16 cellular contexts compared by ENCODE assay signal in genomic region chr3:188818282-188818681, GRCh38.
DNase-seq lines count a peak whose midpoint lies in the region; ATAC-seq and TF ChIP-seq lines count a peak whose summit lies in the region.
"Had no signal": no experiment of that assay in that cellular context is flagged by ENCODE, and none has a peak within 500 bp of the region (broad histone marks: within the 10 kb centered on the region; RNA-seq: fewer than 3 reads in every experiment).

No MANE protein-coding gene starts in this region.

- H3K9me3 ChIP-seq in mammary epithelial cell (replicated peaks; ENCODE audit: insufficient read depth, low read length), result no peaks in the 10 kb centered on the region
- H3K9me3 ChIP-seq in hepatocyte (ENCODE audit: low read depth), result no peaks in the 10 kb centered on the region
- no peaks in the 10 kb centered on the region for H3K9me3 ChIP-seq in lower lobe of right lung
- no peaks in the 10 kb centered on the region for H3K9me3 ChIP-seq in WERI-Rb-1 (ENCODE audit: severe bottlenecking)
- H3K9me3 ChIP-seq: BLaER1 treated with 17β-estradiol and CSF1 and Interleukin-3, amounts not matched to agents 10 nM and 100 nM had no signal

- intact Hi-C loops in MCF 10A (cut with micrococcal nuclease) (no loop called here), mammary epithelial cell (cut with micrococcal nuclease) (no loop called here), lower lobe of right lung (cut with DNase I) (no loop called here)

- CTCF ChIA-PET in MCF 10A (lab: Yijun Ruan, JAX) (interaction anchor here (0.6 to 1.4 kb wide), 9 partner anchors 9 to 1071 kb away, joined by 3 to 7 read pairs (median 3); no protein-coding TSS in a partner anchor), mammary epithelial cell (lab: Charles Lee; ENCODE audit: low non-redundant PET) (no interaction called here)

- POLR2A ChIA-PET in MCF 10A (lab: Yijun Ruan, JAX), result interaction anchor here (0.5 to 4.1 kb wide), 21 partner anchors 10 to 1078 kb away, joined by 3 to 48 read pairs (median 3); no protein-coding TSS in a partner anchor

- ATAC-seq in lower lobe of right lung (no peak), GM19463 (IDR thresholded peaks at IDR 0.05; ENCODE audit: unreplicated experiment) (no peak)
- ATAC-seq: CD8-positive, alpha-beta T cell; GM12878; GM23338 had no signal

- no peaks in the 10 kb centered on the region for H3K9me2 ChIP-seq in hepatocyte (replicated peaks; ENCODE audit: insufficient read depth)

- TF ChIP-seq CTCF in MCF 10A (IDR thresholded peaks at IDR 0.05; ENCODE audit: unreplicated experiment) (no peak), mammary epithelial cell (conservative IDR thresholded peaks at IDR 0.05 in 1 of 2, IDR thresholded peaks at IDR 0.05 in 1 of 2; ENCODE audit: extremely low read depth in 1 of 2, insufficient read depth in 1 of 2, low read depth in 1 of 2, low read length in 2 of 2) (no peak), hepatocyte (IDR thresholded peaks at IDR 0.05; ENCODE audit: poor library complexity) (no peak), lower lobe of right lung (IDR thresholded peaks at IDR 0.05) (no peak), WERI-Rb-1 (IDR thresholded peaks at IDR 0.05; ENCODE audit: low read depth, low read length) (no peak)

- peaks cover 35% of the 10 kb centered on the region for H3K4me1 Mint-ChIP-seq in MCF 10A (ENCODE audit: insufficient read depth, unreplicated experiment)
- H3K4me1 Mint-ChIP-seq: GM23338 had no signal

- no peak overlapping the region for H3K4me2 ChIP-seq in mammary epithelial cell (ENCODE audit: insufficient read depth, low read depth, low read length)
- H3K4me2 ChIP-seq in hepatocyte, result no peak overlapping the region
- H3K4me2 ChIP-seq: GM23338 had no signal

- H3K9ac ChIP-seq in mammary epithelial cell (ENCODE audit: insufficient read depth, low read length), result no peak overlapping the region

- H3K27me3 Mint-ChIP-seq in MCF 10A (ENCODE audit: insufficient read depth, unreplicated experiment), result no peaks in the 10 kb centered on the region

- H3K79me2 ChIP-seq in mammary epithelial cell (ENCODE audit: insufficient read depth, low read length) (no peaks in the 10 kb centered on the region), hepatocyte (peaks cover 2% of the 10 kb centered on the region)

- no peaks in the 10 kb centered on the region for H3K36me3 Mint-ChIP-seq in MCF 10A (ENCODE audit: insufficient read depth, unreplicated experiment)
- H3K36me3 Mint-ChIP-seq: CD8-positive, alpha-beta T cell had no signal

- H3K9me3 Mint-ChIP-seq in MCF 10A (ENCODE audit: unreplicated experiment), result no peaks in the 10 kb centered on the region
- H3K9me3 Mint-ChIP-seq: CD8-positive, alpha-beta T cell; GM23338 had no signal

- WGBS in mammary epithelial cell (ENCODE audit: low coverage, missing lambda C conversion rate), result 96% methylated on average over 2 of the region's 2 CpGs
- 100% methylated on average over 2 of the region's 2 CpGs for WGBS in hepatocyte (ENCODE audit: low lambda C conversion rate, missing lambda C conversion rate)

- H3K4me3 Mint-ChIP-seq in MCF 10A (ENCODE audit: unreplicated experiment), result no peak overlapping the region
- H3K4me3 Mint-ChIP-seq: CD8-positive, alpha-beta T cell; GM23338 had no signal

- dilution Hi-C loops in mammary epithelial cell (cut with HindIII; ENCODE audit: low sequenced_read_pairs), result no loop called here

- DNase-seq in MCF 10A (ENCODE audit: unreplicated experiment) (no peak), mammary epithelial cell (no peak), hepatocyte (ENCODE audit: low spot score) (no peak), lower lobe of right lung (no peak), NCI-H1694 treated with DMSO at 0.1 percent for 48 hours (lab: John Stamatoyannopoulos, UW) (no peak), WERI-Rb-1 (no peak)
- DNase-seq: 8988T; CD8-positive, alpha-beta T cell; DMS 273 treated with DMSO at 0.1 percent for 48 hours; DMS79; H7; IMR-90 had no signal

- no peak overlapping the region for H2AFZ ChIP-seq in mammary epithelial cell (ENCODE audit: low read depth, low read length)
- H2AFZ ChIP-seq in hepatocyte, result no peak overlapping the region
- H2AFZ ChIP-seq: GM23338 had no signal

- no peak overlapping the region for H3K4me3 ChIP-seq in mammary epithelial cell (replicated peaks in 1 of 3; ENCODE audit: insufficient read depth in 1 of 3, low read depth in 2 of 3, low read length in 3 of 3)
- no peak overlapping the region for H3K4me3 ChIP-seq in hepatocyte
- H3K4me3 ChIP-seq in lower lobe of right lung, result no peak overlapping the region
- no peak overlapping the region for H3K4me3 ChIP-seq in WERI-Rb-1 (ENCODE audit: low read depth, low read length)
- H3K4me3 ChIP-seq: BLaER1 treated with 17β-estradiol and CSF1 and Interleukin-3, amounts not matched to agents 10 nM and 100 nM; GM12878; GM23338 had no signal

- H3K27me3 ChIP-seq in mammary epithelial cell (ENCODE audit: insufficient read depth, low read length) (no peaks in the 10 kb centered on the region), hepatocyte (no peaks in the 10 kb centered on the region), lower lobe of right lung (ENCODE audit: low read depth) (no peaks in the 10 kb centered on the region), WERI-Rb-1 (ENCODE audit: insufficient read depth, low read depth, severe bottlenecking) (no peaks in the 10 kb centered on the region)
- H3K27me3 ChIP-seq: BLaER1 treated with 17β-estradiol and CSF1 and Interleukin-3, amounts not matched to agents 10 nM and 100 nM had no signal

- peak overlapping the region; percentile 27 for H3K27ac Mint-ChIP-seq in MCF 10A (ENCODE audit: low read depth, unreplicated experiment)
- H3K27ac Mint-ChIP-seq: CD8-positive, alpha-beta T cell; GM23338 had no signal

- no peak overlapping the region for H3K27ac ChIP-seq in mammary epithelial cell (ENCODE audit: insufficient read depth, low read depth, low read length)
- H3K27ac ChIP-seq in hepatocyte, result peak overlapping the region; percentile 7
- peak overlapping the region; percentile 69 for H3K27ac ChIP-seq in lower lobe of right lung
- no peak overlapping the region for H3K27ac ChIP-seq in WERI-Rb-1

- peaks cover 12% of the 10 kb centered on the region for H3K4me1 ChIP-seq in mammary epithelial cell (ENCODE audit: insufficient read depth, low read length)
- H3K4me1 ChIP-seq in hepatocyte (ENCODE audit: insufficient read depth), result peaks cover 13% of the 10 kb centered on the region
- peaks cover 52% of the 10 kb centered on the region for H3K4me1 ChIP-seq in lower lobe of right lung

- in situ Hi-C loops in mammary epithelial cell (cut with MboI; ENCODE audit: low sequenced_read_pairs in 2 of 2), result no loop called here

- H4K20me1 ChIP-seq in mammary epithelial cell (ENCODE audit: insufficient read depth, low read length), result no peaks in the 10 kb centered on the region
- H4K20me1 ChIP-seq in hepatocyte (ENCODE audit: insufficient read depth, poor library complexity, severe bottlenecking), result no peaks in the 10 kb centered on the region
- H4K20me1 ChIP-seq: BLaER1 treated with 17β-estradiol and CSF1 and Interleukin-3, amounts not matched to agents 10 nM and 100 nM had no signal

- BruUV-seq in MCF 10A (replicated peaks; lab: Mats Ljungman, UMichigan) (no TSS peak), mammary epithelial cell (replicated peaks; lab: Mats Ljungman, UMichigan) (no TSS peak)

- H3K36me3 ChIP-seq in mammary epithelial cell (ENCODE audit: insufficient read depth, low read length) (no peaks in the 10 kb centered on the region), hepatocyte (replicated peaks; ENCODE audit: insufficient read depth, low read depth) (no peaks in the 10 kb centered on the region), lower lobe of right lung (no peaks in the 10 kb centered on the region), WERI-Rb-1 (no peaks in the 10 kb centered on the region)
- H3K36me3 ChIP-seq: BLaER1 treated with 17β-estradiol and CSF1 and Interleukin-3, amounts not matched to agents 10 nM and 100 nM had no signal

Comparison
In these comparisons a context has a peak if more than half of its experiments do, and no peak if none do; other contexts are left out.
1. H3K27ac ChIP-seq: peak in hepatocyte (single experiment) and lower lobe of right lung (single experiment); none in mammary epithelial cell (single experiment) and WERI-Rb-1 (single experiment).